ENCODE assay signal across 9 cellular contexts in the genomic region with DNA sequence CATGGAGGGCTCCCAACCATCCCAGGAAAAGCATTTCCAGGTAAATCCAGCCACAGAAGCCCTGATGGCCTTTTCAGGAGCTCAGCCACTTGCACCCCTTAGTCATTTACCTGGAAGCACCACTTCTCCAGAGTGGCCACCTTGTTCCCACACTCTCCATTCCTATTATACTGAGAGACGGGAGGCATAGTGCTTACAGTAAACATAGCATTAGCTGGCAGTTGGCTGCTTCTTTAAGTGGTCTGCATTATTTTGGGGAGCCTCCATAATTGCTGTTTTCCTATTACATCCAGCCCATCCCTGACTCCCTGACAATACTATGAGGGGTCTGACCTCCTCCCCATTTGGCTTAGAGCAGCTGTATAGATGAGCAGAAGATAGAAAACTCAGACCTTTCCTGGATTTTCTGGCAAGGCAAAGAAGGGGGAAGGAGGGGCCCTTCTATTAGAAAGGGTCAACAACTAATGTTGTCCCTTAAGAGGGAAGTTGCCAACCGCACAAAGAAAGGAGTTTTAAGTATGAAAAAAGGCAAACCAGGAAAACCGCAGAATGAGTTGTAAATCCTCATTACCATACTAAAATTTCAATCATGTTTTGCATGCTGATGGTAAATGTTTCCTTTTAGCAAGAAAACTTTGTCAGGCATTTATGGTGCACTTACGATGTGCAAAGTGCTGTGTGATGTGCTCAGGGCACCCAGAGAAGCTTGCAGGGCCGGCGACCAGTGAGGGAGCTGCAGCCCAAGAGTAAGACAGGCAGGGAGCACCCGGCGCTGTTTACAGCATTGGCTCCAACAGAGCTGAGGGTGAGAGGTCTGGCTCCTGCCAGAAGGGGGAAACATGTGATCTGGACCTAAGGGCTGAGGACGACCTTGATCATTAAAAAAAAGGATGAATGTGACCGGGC.
DNase-seq lines count a peak whose midpoint lies in the region; ATAC-seq, FAIRE-seq and TF ChIP-seq lines count a peak whose summit lies in the region.
"Had no signal": no experiment of that assay in that cellular context is flagged by ENCODE, and none has a peak within 500 bp of the region (broad histone marks: within the 10 kb centered on the region; RNA-seq: fewer than 3 reads in every experiment).

No MANE protein-coding gene starts in this region.

- no peaks in the 10 kb centered on the region for H3K4me1 Mint-ChIP-seq in CD4-positive, alpha-beta T cell (ENCODE audit: low read depth)

- H2BK15ac ChIP-seq in IMR-90 (ENCODE audit: low read depth, low read length): peak overlapping the region; percentile 83; the same call in 2 of the 3 replicates

- H3K9me3 ChIP-seq in IMR-90 (ENCODE audit: control insufficient read depth, insufficient read depth, low read length): peaks cover 2% of the 10 kb centered on the region; the same call in 1 of the 2 replicates
- H3K9me3 ChIP-seq in lower lobe of right lung: peaks cover 8% of the 10 kb centered on the region
- peaks cover 15% of the 10 kb centered on the region for H3K9me3 ChIP-seq in CD4-positive, alpha-beta T cell (ENCODE audit: control insufficient read depth, low read length)
- no peaks in the 10 kb centered on the region for H3K9me3 ChIP-seq in kidney (ENCODE audit: control insufficient read depth in 1 of 2, low read length in 2 of 2)

- peak overlapping the region; percentile 99 for H2BK20ac ChIP-seq in IMR-90 (ENCODE audit: low read depth, low read length)

- peak overlapping the region; percentile 96 to 99 for H4K8ac ChIP-seq in IMR-90 (ENCODE audit: low read depth in 2 of 2, low read length in 2 of 2)

- H3K27ac ChIP-seq in IMR-90 (ENCODE audit: insufficient read depth, low read length): peak overlapping the region; percentile 94
- H3K27ac ChIP-seq in caudate nucleus (ENCODE audit: low read depth, low read length): peak overlapping the region; percentile 98
- H3K27ac ChIP-seq in lower lobe of right lung: no peak overlapping the region
- no peak overlapping the region for H3K27ac ChIP-seq in CD4-positive, alpha-beta T cell (ENCODE audit: low read depth, low read length)
- peak overlapping the region in 1 of 2 donors; percentile 28 for H3K27ac ChIP-seq in kidney (ENCODE audit: low read depth in 2 of 2, low read length in 2 of 2)

- peak overlapping the region; percentile 99 for H2BK5ac ChIP-seq in IMR-90 (ENCODE audit: low read depth, low read length, poor library complexity, severe bottlenecking)

- WGBS in IMR-90 (ENCODE audit: extremely low coverage in 2 of 2, insufficient read length in 1 of 2), 2 experiments: 26% methylated on average over 5 of the region's 10 CpGs; no CpG with 5 or more reads in 1 of the 2 experiments

- no peaks in the 10 kb centered on the region for H3K27me3 Mint-ChIP-seq in CD4-positive, alpha-beta T cell

- H2BK120ac ChIP-seq in IMR-90 (ENCODE audit: low read depth, low read length): peak overlapping the region; percentile 100

- peak overlapping the region; percentile 100 for H3K4ac ChIP-seq in IMR-90 (ENCODE audit: low read depth, low read length)

- TF ChIP-seq RAD21 in IMR-90 (IDR thresholded peaks at IDR 0.05; ENCODE audit: low read length): no peak

- no peak overlapping the region for H3K4me3 Mint-ChIP-seq in CD4-positive, alpha-beta T cell

- peak overlapping the region; percentile 99 for H4K91ac ChIP-seq in IMR-90 (ENCODE audit: insufficient read depth, low read depth, low read length)

- POLR2A ChIA-PET in IMR-90 (lab: Charles Lee; ENCODE audit: unreplicated experiment): interaction anchor here (0.6 to 0.9 kb wide), 4 partner anchors 21 to 1149 kb away, joined by 3 to 5 read pairs (median 3); no protein-coding TSS in a partner anchor
- POLR2A ChIA-PET in CD4-positive, alpha-beta T cell (lab: Charles Lee): interaction anchor here (1.0 kb wide), 1 partner anchor 9 kb away, joined by 4 read pairs; no protein-coding TSS in a partner anchor

- H3K18ac ChIP-seq in IMR-90 (ENCODE audit: low read depth, low read length): peak overlapping the region; percentile 98

- peak overlapping the region; percentile 56 for H2AFZ ChIP-seq in IMR-90 (replicated peaks; ENCODE audit: low read length, poor library complexity)

- no TSS peak for BruUV-seq in IMR-90 (replicated peaks; lab: Mats Ljungman, UMichigan)

- peaks cover 3% of the 10 kb centered on the region for H3K9me3 Mint-ChIP-seq in CD4-positive, alpha-beta T cell

- peaks cover 44% of the 10 kb centered on the region for H3K36me3 Mint-ChIP-seq in CD4-positive, alpha-beta T cell (ENCODE audit: low read depth)

- peak overlapping the region; percentile 96 for H3K14ac ChIP-seq in IMR-90 (replicated peaks; ENCODE audit: low read depth, low read length)

- peak overlapping the region; percentile 87 for H2AK5ac ChIP-seq in IMR-90 (ENCODE audit: low read depth, low read length)

- H3K56ac ChIP-seq in IMR-90 (ENCODE audit: extremely low read depth, insufficient read depth, low read length): peak overlapping the region; percentile 99

- H3K4me2 ChIP-seq in IMR-90 (ENCODE audit: low read depth, low read length): peak overlapping the region; percentile 59

- H3K27ac Mint-ChIP-seq in CD4-positive, alpha-beta T cell: no peak overlapping the region

- peaks cover 4 to 42% of the 10 kb centered on the region in 2 experiments; a peak in 3 of 4 replicates for H3K79me1 ChIP-seq in IMR-90 (ENCODE audit: low read depth in 1 of 2, low read length in 2 of 2)

- in situ Hi-C loops in IMR-90 (cut with MboI; ENCODE audit: low sequenced_read_pairs): no loop called here

- H3K9me1 ChIP-seq in IMR-90 (ENCODE audit: insufficient read depth, low read length): peaks cover 9% of the 10 kb centered on the region

- H3K4me1 ChIP-seq in IMR-90 (ENCODE audit: control insufficient read depth, insufficient read depth, low read length): peaks cover 23% of the 10 kb centered on the region
- H3K4me1 ChIP-seq in lower lobe of right lung: peaks cover 9% of the 10 kb centered on the region
- H3K4me1 ChIP-seq in kidney (ENCODE audit: control insufficient read depth in 1 of 2, insufficient read depth in 1 of 2, low read depth in 1 of 2, low read length in 2 of 2): peaks cover 0 to 6% of the 10 kb centered on the region in 2 donors

- CTCF ChIA-PET in IMR-90 (lab: Yijun Ruan, JAX): interaction anchor here (0.6 to 1.7 kb wide), 9 partner anchors 13 to 220 kb away, joined by 3 to 4 read pairs (median 3); no protein-coding TSS in a partner anchor
- CTCF ChIA-PET in CD4-positive, alpha-beta T cell (lab: Charles Lee): no interaction called here

- dilution Hi-C loops in IMR-90 (cut with HindIII; ENCODE audit: low sequenced_read_pairs, unreplicated experiment): no loop called here

- no peak overlapping the region for H3K4me3 ChIP-seq in AG09309 (ENCODE audit: control insufficient read depth, low read depth, low read length)
- no peak overlapping the region for H3K4me3 ChIP-seq in IMR-90 (ENCODE audit: insufficient read depth, low read depth, low read length)
- no peak overlapping the region for H3K4me3 ChIP-seq in lower lobe of right lung
- no peak overlapping the region for H3K4me3 ChIP-seq in kidney (ENCODE audit: low read length in 2 of 2)

- peak; percentile 23 for TF ChIP-seq CTCF in AG09309 (IDR thresholded peaks at IDR 0.05; ENCODE audit: control insufficient read depth, insufficient read depth, low read depth, low read length, missing control alignments)
- 0 out of 2 replicates have a peak, but pooled peaks have one; percentile 22 for TF ChIP-seq CTCF in IMR-90 (conservative IDR thresholded peaks at IDR 0.05; ENCODE audit: low read depth, low read length)
- no peak for TF ChIP-seq CTCF in lower lobe of right lung (IDR thresholded peaks at IDR 0.05)
- no peak for TF ChIP-seq CTCF in CD4-positive, alpha-beta T cell (IDR thresholded peaks at IDR 0.05)
- TF ChIP-seq CTCF in kidney (IDR thresholded peaks at IDR 0.05; ENCODE audit: borderline replicate concordance, extremely low read depth, insufficient read depth): no peak

- H4K20me1 ChIP-seq in IMR-90 (ENCODE audit: insufficient read depth, low read length): no peaks in the 10 kb centered on the region

- H3K27me3 ChIP-seq in IMR-90 (ENCODE audit: control insufficient read depth, insufficient read depth, low read length) (no peaks in the 10 kb centered on the region), lower lobe of right lung (ENCODE audit: low read depth) (no peaks in the 10 kb centered on the region)
- H3K27me3 ChIP-seq in CD4-positive, alpha-beta T cell (ENCODE audit: control insufficient read depth, insufficient read depth, low read length): no peaks in the 10 kb centered on the region

- peak overlapping the region; percentile 97 for H4K5ac ChIP-seq in IMR-90 (ENCODE audit: low read depth, low read length)

- H3K9ac ChIP-seq in IMR-90 (ENCODE audit: low read depth, low read length): peak overlapping the region; percentile 65
- H3K9ac ChIP-seq in kidney (ENCODE audit: low read length in 2 of 2): no peak overlapping the region

- H3K36me3 ChIP-seq in IMR-90 (ENCODE audit: control insufficient read depth, insufficient read depth, low read length) (no peaks in the 10 kb centered on the region), lower lobe of right lung (no peaks in the 10 kb centered on the region), kidney (ENCODE audit: control insufficient read depth in 1 of 2, insufficient read depth in 2 of 2, low read length in 2 of 2) (no peaks in the 10 kb centered on the region)

- ATAC-seq in IMR-90 (ENCODE audit: low read depth): peak; percentile 58
- ATAC-seq in lower lobe of right lung: peak; percentile 58 to 65
- no peak for ATAC-seq in CD4-positive, alpha-beta T cell (ENCODE audit: poor library complexity)
- ATAC-seq in HG03469 (IDR thresholded peaks at IDR 0.05; ENCODE audit: unreplicated experiment): no peak

- FAIRE-seq in kidney (lab: Jason Lieb, UNC): no peak
- FAIRE-seq: G401.6 had no signal

- H3K23ac ChIP-seq in IMR-90 (ENCODE audit: low read depth, low read length): peak overlapping the region; percentile 98

- intact Hi-C loops in IMR-90 (cut with micrococcal nuclease): loop anchor here (2.0 to 5.0 kb wide), 2 partner anchors 144 to 233 kb away; a partner anchor contains a TSS
- intact Hi-C loops in lower lobe of right lung (cut with DNase I): no loop called here
- intact Hi-C loops in CD4-positive, alpha-beta T cell (cut with DNase I, micrococcal nuclease): no loop called here
- intact Hi-C loops in kidney (cut with DNase I): no loop called here

- DNase-seq in AG09309 (ENCODE audit: low read depth) (peak; percentile 71), IMR-90 (peak; percentile 54), caudate nucleus (lab: John Stamatoyannopoulos, UW) (peak in 48 of 61 donors; percentile 8 to 73 (median 41)), lower lobe of right lung (no peak), NCI-H69 (lab: John Stamatoyannopoulos, UW) (no peak), kidney (no peak)
- no peak for DNase-seq in CD4-positive, alpha-beta T cell

- H2AK9ac ChIP-seq in IMR-90 (replicated peaks; ENCODE audit: low read depth, low read length, poor library complexity): peak overlapping the region; percentile 85

- TF ChIP-seq POLR2A in IMR-90 (IDR thresholded peaks at IDR 0.05; ENCODE audit: low read depth, low read length): no peak

TF ChIP-seq in IMR-90, 13 proteins besides CTCF, POLR2A, EP300 and RAD21:
- TF ChIP-seq SMC3 (IDR thresholded peaks at IDR 0.05; ENCODE audit: low read depth, low read length) (0 out of 2 replicates have a peak, but pooled peaks have one; percentile 18), CEBPB (IDR thresholded peaks at IDR 0.05; ENCODE audit: low read depth, low read length) (no peak)
TF ChIP-seq in IMR-90: peak in this region for 1.

Comparison
In these comparisons a context has a peak if more than half of its experiments do, and no peak if none do; other contexts are left out.
1. DNase-seq: peak in AG09309 (single experiment), IMR-90 (single experiment) and caudate nucleus (48 of 61); none in lower lobe of right lung (single experiment), CD4-positive, alpha-beta T cell (0 of 10), NCI-H69 (single experiment) and kidney (single experiment).
2. CTCF ChIP-seq: peak in AG09309 (single experiment) and IMR-90 (single experiment); none in lower lobe of right lung (single experiment), CD4-positive, alpha-beta T cell (single experiment) and kidney (single experiment).
3. ATAC-seq: peak in IMR-90 (single experiment) and lower lobe of right lung (2 of 2); none in CD4-positive, alpha-beta T cell (single experiment) and HG03469 (single experiment).
4. H3K27ac ChIP-seq: peak in IMR-90 (single experiment) and caudate nucleus (single experiment); none in lower lobe of right lung (single experiment) and CD4-positive, alpha-beta T cell (single experiment).